17 cellular contexts compared by ENCODE assay signal in the genomic region with DNA sequence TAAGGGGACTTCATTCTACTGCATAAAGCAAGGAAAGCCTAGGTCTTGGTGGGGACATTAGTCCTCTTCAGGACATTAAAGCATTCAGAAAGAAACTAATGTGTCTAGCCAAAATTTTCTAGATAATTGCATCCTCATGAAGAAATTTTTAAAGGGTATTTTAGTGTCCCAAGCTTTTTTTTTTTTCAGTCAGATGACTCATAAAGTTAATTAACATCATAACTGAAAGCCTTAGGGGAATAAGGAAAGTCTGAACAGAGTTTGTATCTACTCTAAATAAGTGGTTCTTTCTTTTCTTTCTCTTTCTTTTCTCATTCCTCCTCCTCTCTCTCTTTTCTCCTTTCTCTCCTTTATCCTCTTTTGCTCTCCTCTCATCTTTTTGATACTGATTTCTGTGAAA.
"Had no signal": no experiment of that assay in that cellular context is flagged by ENCODE, and none has a peak within 500 bp of the region (broad histone marks: within the 10 kb centered on the region; RNA-seq: fewer than 3 reads in every experiment).

No MANE protein-coding gene starts in this region.

- DNase-seq: activated CD4-positive, alpha-beta memory T cell treated with anti-CD3 and anti-CD28 coated beads for 36 hours; activated CD4-positive, CD25-positive, alpha-beta regulatory T cell treated with anti-CD3 and anti-CD28 coated beads, Interleukin-2, amount 50 U/mL, for 72 hours; activated naive CD4-positive, alpha-beta T cell treated with anti-CD3 and anti-CD28 coated beads, Interleukin-2, amount 50 U/mL, for 16 hours; cerebellar nuclear complex; gastrocnemius medialis; left ventricle myocardium inferior; nucleus accumbens; psoas muscle; spleen; stimulated activated CD4-positive, alpha-beta T cell treated with anti-CD3 and anti-CD28 coated beads, Interleukin-1b, Interleukin-23, amount 100 ng/mL, for 48 hours; stimulated activated naive B cell treated with anti-CD40 and anti-IgM and Interleukin-4, amounts not matched to agents 10 μg/mL and 1 μg/mL and 100 μg/mL, for 72 hours; T-helper 9 cell; trophoblast cell had no signal

- H3K4me1 ChIP-seq: gastrocnemius medialis, left ventricle myocardium inferior, psoas muscle, spleen had no signal

- H3K27ac ChIP-seq: gastrocnemius medialis, left ventricle myocardium inferior, psoas muscle, spleen had no signal

- H3K36me3 ChIP-seq: gastrocnemius medialis, left ventricle myocardium inferior, spleen had no signal

- ATAC-seq: activated T-helper 17 cell treated with anti-CD3 and anti-CD28 coated beads, Interleukin-2, amount 50 U/mL, for 72 hours; esophagus mucosa; gastrocnemius medialis; natural killer cell treated with Interleukin-12 subunit alpha and Interleukin-12 subunit beta and Interleukin-15 and Interleukin-18, amount 100 ng/mL, for 72 hours; psoas muscle; sciatic nerve; stimulated activated naive B cell treated with anti-CD40 and anti-IgM and Interleukin-4, amounts not matched to agents 10 μg/mL and 1 μg/mL and 100 μg/mL, for 72 hours had no signal

- H3K4me3 ChIP-seq: gastrocnemius medialis, left ventricle myocardium inferior, psoas muscle, spleen had no signal

- H3K27me3 ChIP-seq: gastrocnemius medialis, spleen had no signal

- H3K9me3 ChIP-seq: gastrocnemius medialis, left ventricle myocardium inferior, psoas muscle, spleen had no signal
